Comparison of ENCODE assay signal across 3 cellular contexts in genomic region chr5:148027505-148027904, GRCh38.
"Had no signal": no experiment of that assay in that cellular context is flagged by ENCODE, and none has a peak within 500 bp of the region (broad histone marks: within the 10 kb centered on the region; RNA-seq: fewer than 3 reads in every experiment).

No MANE protein-coding gene starts in this region.

- H3K4me3 ChIP-seq: GM12878 had no signal

- ATAC-seq: GM12878 had no signal

- DNase-seq: GDM1, GF-D8 had no signal
